ENCODE assay signal across 1 cellular context in the genomic region with DNA sequence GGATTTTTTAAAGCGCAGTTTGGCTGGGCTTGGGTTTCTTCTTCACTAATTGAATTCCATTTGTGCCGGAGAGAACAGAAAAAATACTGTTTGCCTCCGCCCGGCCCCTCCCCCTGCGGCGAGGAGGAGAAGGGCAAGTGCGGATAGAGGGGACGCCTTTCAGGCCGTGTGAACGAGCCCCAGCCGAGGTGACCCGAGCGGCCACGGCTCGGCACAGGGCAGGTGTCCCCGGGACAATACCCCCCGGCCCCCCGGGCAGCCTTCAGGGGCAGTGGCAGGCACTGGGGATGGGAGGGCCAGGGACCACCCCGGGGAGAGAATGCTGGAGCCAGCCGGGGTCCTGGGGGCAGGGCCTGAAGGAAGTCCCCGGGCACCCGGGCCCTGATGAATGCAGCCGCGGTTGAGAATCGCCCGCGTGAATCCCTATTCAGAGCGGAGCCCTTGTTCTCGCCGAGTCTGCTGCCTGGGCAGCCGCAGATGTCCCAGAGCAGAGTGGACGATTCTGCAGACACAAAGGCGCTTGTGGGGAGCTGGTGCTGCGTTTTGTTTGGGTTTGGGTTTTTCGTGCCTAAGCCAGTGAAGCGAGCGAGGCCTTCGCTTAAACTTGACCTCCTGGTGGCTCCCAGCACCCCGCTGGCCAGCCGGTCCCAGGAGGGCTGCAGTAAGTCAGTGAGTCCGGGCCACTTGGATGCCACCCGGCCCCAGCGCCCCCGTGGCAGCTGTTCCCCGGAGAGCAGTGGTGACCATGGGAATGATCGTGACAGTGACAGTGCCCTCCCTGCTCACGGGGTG.
TF ChIP-seq lines count a peak whose summit lies in the region.

No MANE protein-coding gene starts in this region.

TF ChIP-seq in neural cell, 6 proteins besides CTCF, POLR2A, EP300 and RAD21:
- TF ChIP-seq REST (IDR thresholded peaks at IDR 0.05; ENCODE audit: borderline replicate concordance) (no peak), POLR2AphosphoS5 (IDR thresholded peaks at IDR 0.05) (no peak), EZH2 (IDR thresholded peaks at IDR 0.05; ENCODE audit: borderline replicate concordance, insufficient read depth, low read length, poor library complexity, severe bottlenecking) (no peak), SMC3 (conservative IDR thresholded peaks at IDR 0.05; ENCODE audit: poor library complexity) (no peak), TAF1 (IDR thresholded peaks at IDR 0.05; ENCODE audit: low read depth) (no peak), MXI1 (conservative IDR thresholded peaks at IDR 0.05; ENCODE audit: poor library complexity, severe bottlenecking) (no peak)
